8 cellular contexts compared by ENCODE assay signal in the genomic region with DNA sequence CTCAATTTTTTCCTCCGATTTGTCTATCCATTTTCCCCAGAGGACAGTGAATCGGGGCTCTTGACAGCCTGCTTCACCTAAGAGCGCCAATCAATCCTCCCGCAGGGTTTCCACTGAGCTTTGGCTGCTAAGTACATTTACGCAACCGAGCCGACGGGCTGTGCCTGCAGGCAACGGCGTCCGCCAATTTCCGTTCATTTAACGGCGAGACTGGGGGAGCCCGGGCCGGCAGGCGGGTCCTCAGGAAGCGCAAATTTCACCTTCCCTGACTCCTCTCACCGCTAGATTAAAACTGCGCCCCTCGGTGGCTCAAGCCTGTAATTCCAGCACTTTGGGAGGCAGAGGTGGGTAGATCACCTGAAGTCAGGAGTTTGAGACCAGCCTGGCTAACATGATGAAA. TPM values are rescaled to one million over a fixed set of nuclear protein-coding genes. Genes with fewer than 3 reads are reported as not detected.
A peak's percentile ranks its signal among the peaks of the same experiment; 100 is the strongest.
DNase-seq lines count a peak whose midpoint lies in the region; ATAC-seq and TF ChIP-seq lines count a peak whose summit lies in the region.
"Had no signal": no experiment of that assay in that cellular context is flagged by ENCODE, and none has a peak within 500 bp of the region (broad histone marks: within the 10 kb centered on the region; RNA-seq: fewer than 3 reads in every experiment).

No MANE protein-coding gene starts in this region.

- H3K4me1 Mint-ChIP-seq in H9 (peaks cover 31 to 45% of the 10 kb centered on the region in 2 experiments), progenitor cell of endocrine pancreas (ENCODE audit: low read depth) (peaks cover 18% of the 10 kb centered on the region)
- H3K4me1 Mint-ChIP-seq in stimulated activated effector memory CD8-positive, alpha-beta T cell treated with anti-CD3 and anti-CD28 coated beads, Interleukin-12 subunit alpha, Interleukin-12 subunit beta, amount 100 ng/mL, for 72 hours = peaks cover 12% of the 10 kb centered on the region
- H3K4me1 Mint-ChIP-seq in CD8-positive, alpha-beta T cell (ENCODE audit: low read depth) = peaks cover 19% of the 10 kb centered on the region

- H2BK12ac ChIP-seq in H9 (ENCODE audit: insufficient read length, low read depth, low read length) = no peak overlapping the region

- H3K9me3 Mint-ChIP-seq in H9 = peaks cover 0 to 2% of the 10 kb centered on the region in 2 experiments; a peak in 1 of 5 replicates
- no peaks in the 10 kb centered on the region for H3K9me3 Mint-ChIP-seq in progenitor cell of endocrine pancreas (ENCODE audit: low read depth)
- no peaks in the 10 kb centered on the region for H3K9me3 Mint-ChIP-seq in stimulated activated effector memory CD8-positive, alpha-beta T cell treated with anti-CD3 and anti-CD28 coated beads, Interleukin-12 subunit alpha, Interleukin-12 subunit beta, amount 100 ng/mL, for 72 hours
- no peaks in the 10 kb centered on the region for H3K9me3 Mint-ChIP-seq in CD8-positive, alpha-beta T cell

- H4K91ac ChIP-seq in H9 (ENCODE audit: insufficient read length, low read depth, low read length) = no peak overlapping the region

- DNase-seq in H9 = peak; percentile 90
- DNase-seq in NCI-H69 (lab: John Stamatoyannopoulos, UW) = peak; percentile 93
- peak in 1 of 2 donors; percentile 50 for DNase-seq in foreskin keratinocyte
- DNase-seq in progenitor cell of endocrine pancreas (ENCODE audit: low spot score, unreplicated experiment) = peak; percentile 15
- no peak for DNase-seq in stimulated activated effector memory CD8-positive, alpha-beta T cell treated with anti-CD3 and anti-CD28 coated beads, Interleukin-12 subunit alpha, Interleukin-12 subunit beta, amount 100 ng/mL, for 72 hours (ENCODE audit: low spot score in 2 of 2)
- no peak for DNase-seq in CD8-positive, alpha-beta T cell
- DNase-seq in GM20000 (ENCODE audit: low spot score) = no peak
- DNase-seq: small intestine had no signal

- H3K4me3 Mint-ChIP-seq in H9 = peak overlapping the region; percentile 44 to 84
- no peak overlapping the region for H3K4me3 Mint-ChIP-seq in progenitor cell of endocrine pancreas (ENCODE audit: low read depth)
- no peak overlapping the region for H3K4me3 Mint-ChIP-seq in stimulated activated effector memory CD8-positive, alpha-beta T cell treated with anti-CD3 and anti-CD28 coated beads, Interleukin-12 subunit alpha, Interleukin-12 subunit beta, amount 100 ng/mL, for 72 hours
- H3K4me3 Mint-ChIP-seq in CD8-positive, alpha-beta T cell = no peak overlapping the region

- no peaks in the 10 kb centered on the region; a peak in 1 of 7 replicates for H3K36me3 Mint-ChIP-seq in H9 (ENCODE audit: insufficient read depth in 1 of 3, low read depth in 3 of 3)
- no peaks in the 10 kb centered on the region for H3K36me3 Mint-ChIP-seq in progenitor cell of endocrine pancreas (ENCODE audit: insufficient read depth)
- H3K36me3 Mint-ChIP-seq in stimulated activated effector memory CD8-positive, alpha-beta T cell treated with anti-CD3 and anti-CD28 coated beads, Interleukin-12 subunit alpha, Interleukin-12 subunit beta, amount 100 ng/mL, for 72 hours = no peaks in the 10 kb centered on the region
- H3K36me3 Mint-ChIP-seq in CD8-positive, alpha-beta T cell = no peaks in the 10 kb centered on the region

- no peak overlapping the region for H2AFZ ChIP-seq in H9 (ENCODE audit: low read length)

- H3K36me3 ChIP-seq in CD8-positive, alpha-beta T cell (ENCODE audit: insufficient read depth, low read length) = no peaks in the 10 kb centered on the region

- no peaks in the 10 kb centered on the region for H4K20me1 ChIP-seq in H9 (ENCODE audit: control insufficient read depth, insufficient read depth, insufficient read length)

- no peak overlapping the region for H3K9ac ChIP-seq in H9 (ENCODE audit: extremely low read depth, insufficient read length, low read length)

- H3K56ac ChIP-seq in H9 (ENCODE audit: insufficient read length, low read depth, low read length) = no peak overlapping the region

- ATAC-seq in foreskin keratinocyte = no peak
- no peak for ATAC-seq in stimulated activated effector memory CD8-positive, alpha-beta T cell treated with anti-CD3 and anti-CD28 coated beads, Interleukin-12 subunit alpha, Interleukin-12 subunit beta, amount 100 ng/mL, for 72 hours
- no peak for ATAC-seq in CD8-positive, alpha-beta T cell

- H3K27me3 ChIP-seq in H9 (ENCODE audit: insufficient read depth, low read length) (no peaks in the 10 kb centered on the region), foreskin keratinocyte (peaks cover 16% of the 10 kb centered on the region)
- H3K27me3 ChIP-seq in CD8-positive, alpha-beta T cell (ENCODE audit: insufficient read depth, low read length) = peaks cover under 1% of the 10 kb centered on the region

- H2BK5ac ChIP-seq in H9 (ENCODE audit: insufficient read length, low read length) = no peak overlapping the region

- peak overlapping the region; percentile 93 for H3K4me2 ChIP-seq in H9 (ENCODE audit: insufficient read depth, insufficient read length, low read length)

- intact Hi-C loops in CD8-positive, alpha-beta T cell (cut with DNase I, micrococcal nuclease) = no loop called here

- H3K4ac ChIP-seq in H9 (ENCODE audit: low read depth, low read length) = no peak overlapping the region

- H3K23me2 ChIP-seq in H9 (ENCODE audit: insufficient read length, low read depth, low read length, poor library complexity, severe bottlenecking) = peaks cover 14% of the 10 kb centered on the region

- no peak overlapping the region for H4K5ac ChIP-seq in H9 (ENCODE audit: insufficient read length, low read depth, low read length)

- H3K27ac ChIP-seq in H9 (ENCODE audit: insufficient read length, low read depth, low read length) = no peak overlapping the region
- H3K27ac ChIP-seq in foreskin keratinocyte = no peak overlapping the region
- H3K27ac ChIP-seq in CD8-positive, alpha-beta T cell (ENCODE audit: low read depth, low read length) = no peak overlapping the region

- WGBS in H9 (ENCODE audit: extremely low coverage, insufficient read length, low lambda C conversion rate) = no CpG with 5 or more reads among the region's 21 CpGs

- no peak overlapping the region for H2BK15ac ChIP-seq in H9 (ENCODE audit: low read depth, low read length)

- H3K9me3 ChIP-seq in H9 (ENCODE audit: control insufficient read depth, low read depth, low read length) = no peaks in the 10 kb centered on the region
- H3K9me3 ChIP-seq in CD8-positive, alpha-beta T cell (ENCODE audit: low read length) = no peaks in the 10 kb centered on the region

- no peak overlapping the region for H3T11ph ChIP-seq in H9 (ENCODE audit: low read length)

- CTCF ChIA-PET in CD8-positive, alpha-beta T cell (lab: Charles Lee) = interaction anchor here (0.9 kb wide), 1 partner anchor 11 kb away, joined by 4 read pairs; no protein-coding TSS in a partner anchor

- H3K4me1 ChIP-seq in H9 (ENCODE audit: insufficient read depth, low read length) = peaks cover 11% of the 10 kb centered on the region; the same call in 1 of the 2 replicates
- peaks cover 6% of the 10 kb centered on the region for H3K4me1 ChIP-seq in foreskin keratinocyte
- H3K4me1 ChIP-seq in CD8-positive, alpha-beta T cell (ENCODE audit: insufficient read depth, low read length) = peaks cover 15% of the 10 kb centered on the region

- H3K27ac Mint-ChIP-seq in H9 (peak overlapping the region in 1 of 3 experiments; percentile 89; a peak in 3 of 7 replicates), progenitor cell of endocrine pancreas (no peak overlapping the region)
- H3K27ac Mint-ChIP-seq in stimulated activated effector memory CD8-positive, alpha-beta T cell treated with anti-CD3 and anti-CD28 coated beads, Interleukin-12 subunit alpha, Interleukin-12 subunit beta, amount 100 ng/mL, for 72 hours = no peak overlapping the region
- no peak overlapping the region for H3K27ac Mint-ChIP-seq in CD8-positive, alpha-beta T cell

- POLR2A ChIA-PET in CD8-positive, alpha-beta T cell (lab: Charles Lee) = no interaction called here

- H2AK5ac ChIP-seq in H9 (ENCODE audit: insufficient read length, low read length) = no peak overlapping the region

- H3K14ac ChIP-seq in H9 (ENCODE audit: insufficient read depth, low read length) = no peak overlapping the region

- no peak overlapping the region for H3K4me3 ChIP-seq in CD8-positive, alpha-beta T cell (ENCODE audit: low read depth, low read length)

- H4K8ac ChIP-seq in H9 (replicated peaks; ENCODE audit: insufficient read length, low read depth, low read length) = no peak overlapping the region

- H3K79me2 ChIP-seq in H9 (ENCODE audit: insufficient read depth, low read length) = no peaks in the 10 kb centered on the region

- peaks cover 35% of the 10 kb centered on the region for H3K27me3 Mint-ChIP-seq in H9 (ENCODE audit: low read depth)
- H3K27me3 Mint-ChIP-seq in progenitor cell of endocrine pancreas = peaks cover 72% of the 10 kb centered on the region
- peaks cover 31% of the 10 kb centered on the region for H3K27me3 Mint-ChIP-seq in CD8-positive, alpha-beta T cell (ENCODE audit: low read depth)

- H3K79me1 ChIP-seq in H9 (ENCODE audit: insufficient read depth, low read depth, low read length, poor library complexity, severe bottlenecking) = no peaks in the 10 kb centered on the region

- peak overlapping the region; percentile 15 for H3K18ac ChIP-seq in H9 (ENCODE audit: insufficient read length, low read depth, low read length)

- no peak overlapping the region for H3K23ac ChIP-seq in H9 (ENCODE audit: insufficient read length, low read depth, low read length)

- no peak overlapping the region for H2BK120ac ChIP-seq in H9 (ENCODE audit: low read depth, low read length, poor library complexity, severe bottlenecking)

- TF ChIP-seq CTCF in H9 (conservative IDR thresholded peaks at IDR 0.05) (peak; percentile 74), foreskin keratinocyte (conservative IDR thresholded peaks at IDR 0.05) (peak; percentile 49), progenitor cell of endocrine pancreas (IDR thresholded peaks at IDR 0.05; ENCODE audit: unreplicated experiment) (no peak), GM20000 (IDR thresholded peaks at IDR 0.05; ENCODE audit: extremely low read depth, missing control alignments) (no peak)
- no peak for TF ChIP-seq CTCF in CD8-positive, alpha-beta T cell (IDR thresholded peaks at IDR 0.05)

- H2BK20ac ChIP-seq in H9 (ENCODE audit: low read depth, low read length, poor library complexity, severe bottlenecking) = no peak overlapping the region

RNA-seq across cellular contexts. Expression of gene NXNL2, which starts 2.7 kb away (rescaled TPM):
- 0.33 and 0.57 TPM in 2 replicates for total RNA-seq in H9 (2021)
- total RNA-seq in foreskin keratinocyte = not detected in 2 replicates
- 0.07 and 0.11 TPM in 2 replicates for polyA plus RNA-seq in foreskin keratinocyte
- 0.31 TPM in 1 of 2 replicates, not detected in the other for total RNA-seq in progenitor cell of endocrine pancreas
- total RNA-seq in CD8-positive, alpha-beta T cell = not detected

Comparison
In these comparisons a context has a peak if more than half of its experiments do, and no peak if none do; other contexts are left out.
1. DNase-seq: peak in H9 (single experiment), NCI-H69 (single experiment) and progenitor cell of endocrine pancreas (single experiment); none in stimulated activated effector memory CD8-positive, alpha-beta T cell treated with anti-CD3 and anti-CD28 coated beads, Interleukin-12 subunit alpha, Interleukin-12 subunit beta, amount 100 ng/mL, for 72 hours (0 of 2), CD8-positive, alpha-beta T cell (0 of 7) and GM20000 (single experiment).
2. H3K4me3 Mint-ChIP-seq: peak in H9 (2 of 2); none in progenitor cell of endocrine pancreas (single experiment), stimulated activated effector memory CD8-positive, alpha-beta T cell treated with anti-CD3 and anti-CD28 coated beads, Interleukin-12 subunit alpha, Interleukin-12 subunit beta, amount 100 ng/mL, for 72 hours (single experiment) and CD8-positive, alpha-beta T cell (single experiment).
3. CTCF ChIP-seq: peak in H9 (single experiment) and foreskin keratinocyte (single experiment); none in progenitor cell of endocrine pancreas (single experiment), CD8-positive, alpha-beta T cell (single experiment) and GM20000 (single experiment).